Comparison of ENCODE assay signal across 18 cellular contexts in genomic region chr6:142953373-142954273, GRCh38. TPM values are rescaled to one million over a fixed set of nuclear protein-coding genes. Genes with fewer than 3 reads are reported as not detected.
DNase-seq lines count a peak whose midpoint lies in the region; ATAC-seq and TF ChIP-seq lines count a peak whose summit lies in the region.
"Had no signal": no experiment of that assay in that cellular context is flagged by ENCODE, and none has a peak within 500 bp of the region (broad histone marks: within the 10 kb centered on the region; RNA-seq: fewer than 3 reads in every experiment).

No MANE protein-coding gene starts in this region.

- H3K4me1 ChIP-seq in CD8-positive, alpha-beta memory T cell (ENCODE audit: insufficient read depth, low read length) = no peaks in the 10 kb centered on the region
- H3K4me1 ChIP-seq in naive thymus-derived CD4-positive, alpha-beta T cell (ENCODE audit: control insufficient read depth in 2 of 2, insufficient read depth in 2 of 2, low read length in 2 of 2) = no peaks in the 10 kb centered on the region
- H3K4me1 ChIP-seq in A673 (ENCODE audit: insufficient read depth, low read length, poor library complexity, severe bottlenecking) = no peaks in the 10 kb centered on the region
- H3K4me1 ChIP-seq: sigmoid colon, tibial nerve had no signal

- H3K27ac Mint-ChIP-seq in CD8-positive, alpha-beta memory T cell = peak overlapping the region in 5 of 8 donors; percentile 1 to 66 (median 41)
- H3K27ac Mint-ChIP-seq in naive thymus-derived CD4-positive, alpha-beta T cell = peak overlapping the region in 7 of 9 donors; percentile 15 to 94 (median 75)

- no peaks in the 10 kb centered on the region for H3K9me3 ChIP-seq in CD8-positive, alpha-beta memory T cell (ENCODE audit: low read length)
- no peaks in the 10 kb centered on the region for H3K9me3 ChIP-seq in naive thymus-derived CD4-positive, alpha-beta T cell (ENCODE audit: control insufficient read depth in 2 of 3, low read length in 3 of 3)
- H3K9me3 ChIP-seq in A673 (ENCODE audit: low read depth, low read length, poor library complexity, severe bottlenecking) = no peaks in the 10 kb centered on the region
- H3K9me3 ChIP-seq: sigmoid colon, tibial nerve had no signal

- no peak overlapping the region for H3K4me3 ChIP-seq in CD8-positive, alpha-beta memory T cell (ENCODE audit: low read length)
- no peak overlapping the region for H3K4me3 ChIP-seq in naive thymus-derived CD4-positive, alpha-beta T cell (ENCODE audit: low read length)
- H3K4me3 ChIP-seq in A673 (ENCODE audit: low read depth, low read length, poor library complexity, severe bottlenecking) = no peak overlapping the region
- H3K4me3 ChIP-seq: sigmoid colon, tibial nerve had no signal

- no peaks in the 10 kb centered on the region for H3K27me3 ChIP-seq in CD8-positive, alpha-beta memory T cell (ENCODE audit: insufficient read depth, low read length, poor library complexity, severe bottlenecking)
- H3K27me3 ChIP-seq in naive thymus-derived CD4-positive, alpha-beta T cell (ENCODE audit: control insufficient read depth in 2 of 2, insufficient read depth in 2 of 2, low read length in 2 of 2) = no peaks in the 10 kb centered on the region
- no peaks in the 10 kb centered on the region for H3K27me3 ChIP-seq in A673 (replicated peaks; ENCODE audit: insufficient read depth, low read depth, low read length, poor library complexity)
- H3K27me3 ChIP-seq: sigmoid colon, tibial nerve had no signal

- H3K4me3 Mint-ChIP-seq in CD8-positive, alpha-beta memory T cell = no peak overlapping the region
- no peak overlapping the region for H3K4me3 Mint-ChIP-seq in naive thymus-derived CD4-positive, alpha-beta T cell

- intact Hi-C loops in naive thymus-derived CD4-positive, alpha-beta T cell (cut with micrococcal nuclease) = loop anchor here in 1 of 2 donors (1.0 to 2.0 kb wide), 5 partner anchors 73 to 479 kb away; no protein-coding TSS in a partner anchor
- intact Hi-C loops in A673 (cut with micrococcal nuclease; ENCODE audit: unreplicated experiment) = no loop called here

- BruUV-seq in A673 (replicated peaks; lab: Mats Ljungman, UMichigan) = no TSS peak

- POLR2A ChIA-PET in CD8-positive, alpha-beta memory T cell (lab: Charles Lee) = no interaction called here
- POLR2A ChIA-PET in naive thymus-derived CD4-positive, alpha-beta T cell (lab: Charles Lee) = interaction anchor here (2.1 to 2.5 kb wide), 2 partner anchors 8 to 68 kb away, joined by 5 read pairs; no protein-coding TSS in a partner anchor
- POLR2A ChIA-PET in A673 (lab: Charles Lee; ENCODE audit: low non-redundant PET) = no interaction called here

- H3K4me1 Mint-ChIP-seq in CD8-positive, alpha-beta memory T cell = peaks cover 2 to 12% (median 6%) of the 10 kb centered on the region in 3 donors
- peaks cover 8 to 36% (median 22%) of the 10 kb centered on the region in 7 donors for H3K4me1 Mint-ChIP-seq in naive thymus-derived CD4-positive, alpha-beta T cell

- H3K9me3 Mint-ChIP-seq in CD8-positive, alpha-beta memory T cell = no peaks in the 10 kb centered on the region
- H3K9me3 Mint-ChIP-seq in naive thymus-derived CD4-positive, alpha-beta T cell = no peaks in the 10 kb centered on the region

- DNase-seq in CD8-positive, alpha-beta memory T cell = peak in 1 of 5 donors; percentile 24
- DNase-seq in NCI-H82 treated with DMSO at 0.1 percent for 48 hours (lab: John Stamatoyannopoulos, UW; ENCODE audit: unreplicated experiment) (peak; percentile 14), dermis blood vessel endothelial cell (peak; percentile 41), medulla oblongata (ENCODE audit: extremely low spot score) (no peak), A673 (ENCODE audit: low spot score) (no peak)
- DNase-seq in naive thymus-derived CD4-positive, alpha-beta T cell = peak in 5 of 9 donors; percentile 24 to 55 (median 43)
- DNase-seq: effector CD8-positive, alpha-beta T cell; GF-D8; HCEC 1CT; left ventricle myocardium superior; NCI-H2107; NCI-H524 treated with DMSO at 0.1 percent for 48 hours; SHP77; sigmoid colon; T-helper 1 cell; WERI-Rb-1 had no signal

- H3K36me3 ChIP-seq in CD8-positive, alpha-beta memory T cell (ENCODE audit: insufficient read depth, low read length) = no peaks in the 10 kb centered on the region
- no peaks in the 10 kb centered on the region for H3K36me3 ChIP-seq in naive thymus-derived CD4-positive, alpha-beta T cell (ENCODE audit: control insufficient read depth in 2 of 3, insufficient read depth in 3 of 3, low read length in 3 of 3)
- H3K36me3 ChIP-seq in A673 (ENCODE audit: insufficient read depth, low read length, poor library complexity, severe bottlenecking) = no peaks in the 10 kb centered on the region
- H3K36me3 ChIP-seq: sigmoid colon, tibial nerve, WERI-Rb-1 had no signal

- peak; percentile 78 for ATAC-seq in naive thymus-derived CD4-positive, alpha-beta T cell
- no peak for ATAC-seq in GM18498 (IDR thresholded peaks at IDR 0.05; ENCODE audit: unreplicated experiment)
- ATAC-seq: left ventricle myocardium superior had no signal

- TF ChIP-seq CTCF in A673 (conservative IDR thresholded peaks at IDR 0.05; ENCODE audit: low read depth, low read length) = no peak

- CTCF ChIA-PET in CD8-positive, alpha-beta memory T cell (lab: Charles Lee) = interaction anchor here (1.0 to 4.2 kb wide), 8 partner anchors 27 to 386 kb away, joined by 3 to 17 read pairs (median 4); no protein-coding TSS in a partner anchor
- CTCF ChIA-PET in naive thymus-derived CD4-positive, alpha-beta T cell (lab: Charles Lee) = interaction anchor here (0.9 to 2.2 kb wide), 5 partner anchors 93 to 261 kb away, joined by 3 to 18 read pairs (median 3); no protein-coding TSS in a partner anchor
- CTCF ChIA-PET in A673 (lab: Charles Lee) = no interaction called here

- no peak overlapping the region for H3K27ac ChIP-seq in CD8-positive, alpha-beta memory T cell (ENCODE audit: low read depth, low read length)
- peak overlapping the region; percentile 0 for H3K27ac ChIP-seq in naive thymus-derived CD4-positive, alpha-beta T cell (ENCODE audit: low read depth, low read length)
- no peak overlapping the region for H3K27ac ChIP-seq in A673 (ENCODE audit: low read depth, low read length, poor library complexity, severe bottlenecking)
- H3K27ac ChIP-seq: sigmoid colon, tibial nerve, WERI-Rb-1 had no signal

- no peaks in the 10 kb centered on the region for H3K36me3 Mint-ChIP-seq in CD8-positive, alpha-beta memory T cell
- no peaks in the 10 kb centered on the region for H3K36me3 Mint-ChIP-seq in naive thymus-derived CD4-positive, alpha-beta T cell

- H3K27me3 Mint-ChIP-seq in CD8-positive, alpha-beta memory T cell = peaks cover 0 to 1% of the 10 kb centered on the region in 2 donors
- peaks cover 0 to 4% (median 0%) of the 10 kb centered on the region in 5 donors for H3K27me3 Mint-ChIP-seq in naive thymus-derived CD4-positive, alpha-beta T cell

RNA-seq across cellular contexts. Expression of gene HIVEP2, which starts 8.6 kb away (rescaled TPM):
- 10 to 100 TPM; 37.1 to 37.2 TPM for total RNA-seq in CD8-positive, alpha-beta memory T cell
- 15.4 TPM for polyA plus RNA-seq in CD8-positive, alpha-beta memory T cell
- total RNA-seq in dermis blood vessel endothelial cell (10.6 and 11.7 TPM in 2 replicates), A673 (2021) (3.1 and 3.2 TPM in 2 replicates)
- 10 to 100 TPM; 26.8 to 92.1 (median 58.9) TPM for total RNA-seq in naive thymus-derived CD4-positive, alpha-beta T cell
- 10 to 100 TPM; 12.2 to 29.0 TPM for polyA plus RNA-seq in naive thymus-derived CD4-positive, alpha-beta T cell

Comparison
In these comparisons a context has a peak if more than half of its experiments do, and no peak if none do; other contexts are left out.
1. DNase-seq: peak in NCI-H82 treated with DMSO at 0.1 percent for 48 hours (single experiment), dermis blood vessel endothelial cell (single experiment) and naive thymus-derived CD4-positive, alpha-beta T cell (5 of 9); none in medulla oblongata (single experiment) and A673 (single experiment).